In the genomic region with DNA sequence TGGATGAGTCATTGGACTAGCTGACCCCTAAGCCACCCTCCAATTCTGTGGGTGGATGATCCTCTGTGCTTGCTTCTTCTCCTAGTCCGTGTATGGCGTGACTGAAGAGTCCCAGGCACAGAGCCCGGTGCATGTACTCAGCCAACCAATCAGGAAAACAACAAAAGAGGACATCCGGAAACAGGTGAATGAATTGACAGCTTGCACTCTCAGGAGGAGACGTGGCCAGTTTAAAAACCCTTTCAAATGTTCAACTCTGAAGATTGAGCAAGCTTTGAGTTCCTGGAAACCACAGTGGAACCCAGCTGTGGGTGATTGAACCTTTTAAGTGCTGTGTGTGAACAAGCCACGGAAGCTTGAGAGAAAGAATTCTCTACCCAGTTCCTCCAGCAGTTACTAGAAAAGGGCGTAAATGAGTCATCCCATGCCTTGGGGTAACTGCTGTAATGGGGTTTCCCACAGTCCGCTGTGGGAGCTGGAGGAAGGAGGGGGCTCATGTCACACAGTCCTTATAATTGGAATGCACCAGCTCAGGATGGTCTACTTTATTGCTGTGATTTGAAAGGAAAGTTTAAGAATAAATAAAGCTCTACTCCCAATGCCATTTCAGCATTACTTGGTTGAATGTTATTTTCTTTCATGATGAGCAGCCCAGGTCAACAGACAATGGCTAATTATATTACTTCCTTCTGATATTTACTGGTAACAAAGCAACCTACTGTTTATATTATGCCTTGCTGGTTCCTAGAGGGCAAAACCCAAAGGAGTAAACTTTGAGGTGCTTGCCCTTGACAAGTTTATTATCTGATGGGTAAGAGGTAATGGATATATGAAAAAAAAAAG, we compare ENCODE assay signal across 8 cellular contexts.
DNase-seq lines count a peak whose midpoint lies in the region; ATAC-seq and TF ChIP-seq lines count a peak whose summit lies in the region.

No MANE protein-coding gene starts in this region.

- peaks cover 2% of the 10 kb centered on the region for H3K36me3 Mint-ChIP-seq in T-helper 1 cell treated with Interleukin-12 subunit alpha and Interleukin-12 subunit beta and Interleukin-4 antibody, amounts not matched to agents 30 μg/mL and 1 μg/mL, for 36 hours (ENCODE audit: low read depth)
- peaks cover 4% of the 10 kb centered on the region for H3K36me3 Mint-ChIP-seq in brain

- peak overlapping the region; percentile 84 for H3K27ac Mint-ChIP-seq in T-helper 1 cell treated with Interleukin-12 subunit alpha and Interleukin-12 subunit beta and Interleukin-4 antibody, amounts not matched to agents 30 μg/mL and 1 μg/mL, for 36 hours
- H3K27ac Mint-ChIP-seq in brain: peak overlapping the region in 4 of 5 experiments; percentile 76 to 95 (median 89)

- peak overlapping the region; percentile 92 to 98 (median 94) for H3K27ac ChIP-seq in thyroid gland

- TF ChIP-seq POLR2A in GM19099 (IDR thresholded peaks at IDR 0.05; ENCODE audit: extremely low read depth, insufficient read length, low read depth): peak; percentile 25
- TF ChIP-seq POLR2A in thyroid gland (IDR thresholded peaks at IDR 0.05): peak in 1 of 2 donors; percentile 41

- peak overlapping the region; percentile 32 for H3K4me3 Mint-ChIP-seq in T-helper 1 cell treated with Interleukin-12 subunit alpha and Interleukin-12 subunit beta and Interleukin-4 antibody, amounts not matched to agents 30 μg/mL and 1 μg/mL, for 36 hours
- no peak overlapping the region for H3K4me3 Mint-ChIP-seq in brain

- TF ChIP-seq CTCF in brain (conservative IDR thresholded peaks at IDR 0.05): no peak
- TF ChIP-seq CTCF in thyroid gland (IDR thresholded peaks at IDR 0.05): no peak

- ATAC-seq in HG03159 (IDR thresholded peaks at IDR 0.05; ENCODE audit: unreplicated experiment): peak; percentile 83

- H3K9me3 Mint-ChIP-seq in T-helper 1 cell treated with Interleukin-12 subunit alpha and Interleukin-12 subunit beta and Interleukin-4 antibody, amounts not matched to agents 30 μg/mL and 1 μg/mL, for 36 hours: peaks cover under 1% of the 10 kb centered on the region
- H3K9me3 Mint-ChIP-seq in brain: peaks cover 0 to 3% (median 0%) of the 10 kb centered on the region in 5 experiments

- peak; percentile 31 for DNase-seq in ACHN
- peak; percentile 94 for DNase-seq in myocyte (ENCODE audit: low read depth)
- peak; percentile 81 to 86 for DNase-seq in thyroid gland
- DNase-seq in NCI-H2107 treated with DMSO at 0.1 percent for 48 hours (lab: John Stamatoyannopoulos, UW; ENCODE audit: unreplicated experiment): no peak

- H3K4me3 ChIP-seq in thyroid gland (replicated peaks in 1 of 3): no peak overlapping the region

- H3K9me3 ChIP-seq in thyroid gland: no peaks in the 10 kb centered on the region

- intact Hi-C loops in thyroid gland (cut with DNase I): no loop called here

- in situ Hi-C loops in ACHN (cut with HindIII; ENCODE audit: low pct_ligation_motif_present, low pct_unique_long_range_greater_than_20kb, low sequenced_read_pairs): no loop called here

- H3K4me1 Mint-ChIP-seq in T-helper 1 cell treated with Interleukin-12 subunit alpha and Interleukin-12 subunit beta and Interleukin-4 antibody, amounts not matched to agents 30 μg/mL and 1 μg/mL, for 36 hours (ENCODE audit: low read depth): peaks cover 73% of the 10 kb centered on the region
- peaks cover 63% of the 10 kb centered on the region for H3K4me1 Mint-ChIP-seq in brain

- H3K4me1 ChIP-seq in thyroid gland: peaks cover 34% of the 10 kb centered on the region in 2 donors

- no peaks in the 10 kb centered on the region for H3K27me3 ChIP-seq in thyroid gland

- no peaks in the 10 kb centered on the region for H3K27me3 Mint-ChIP-seq in T-helper 1 cell treated with Interleukin-12 subunit alpha and Interleukin-12 subunit beta and Interleukin-4 antibody, amounts not matched to agents 30 μg/mL and 1 μg/mL, for 36 hours (ENCODE audit: low read depth)
- no peaks in the 10 kb centered on the region for H3K27me3 Mint-ChIP-seq in brain

- WGBS in thyroid gland, 2 donors: 29 to 35% methylated on average over 7 to 8 of the region's 8 CpGs

- H3K36me3 ChIP-seq in thyroid gland: no peaks in the 10 kb centered on the region
